In genomic region chr2:1745171-1746023, GRCh38 we compare ENCODE assay signal across 9 cellular contexts. TPM values are rescaled to one million over a fixed set of nuclear protein-coding genes. Genes with fewer than 3 reads are reported as not detected.
DNase-seq lines count a peak whose midpoint lies in the region; ATAC-seq, FAIRE-seq and TF ChIP-seq lines count a peak whose summit lies in the region.
"Had no signal": no experiment of that assay in that cellular context is flagged by ENCODE, and none has a peak within 500 bp of the region (broad histone marks: within the 10 kb centered on the region; RNA-seq: fewer than 3 reads in every experiment).

No MANE protein-coding gene starts in this region.

- POLR2A ChIA-PET in SK-N-SH (lab: Yijun Ruan, JAX) = interaction anchor here (0.8 kb wide), 1 partner anchor 15 kb away, joined by 3 read pairs; no protein-coding TSS in a partner anchor
- POLR2A ChIA-PET in CD8-positive, alpha-beta memory T cell (lab: Charles Lee) = no interaction called here

- in situ Hi-C loops in transverse colon (cut with MboI; ENCODE audit: low pct_ligation_motif_present in 1 of 4, low pct_unique_long_range_greater_than_20kb in 1 of 4, low sequenced_read_pairs in 3 of 4) = loop anchor here (10.0 to 25.0 kb wide), 4 partner anchors 69 to 158 kb away; no protein-coding TSS in a partner anchor

- TF ChIP-seq RAD21 in SK-N-SH (IDR thresholded peaks at IDR 0.05; ENCODE audit: low read length) = no peak

- peaks cover 27% of the 10 kb centered on the region for H3F3A ChIP-seq in SK-N-SH (replicated peaks; ENCODE audit: insufficient read depth)

- WGBS in SK-N-SH (ENCODE audit: low lambda C conversion rate) = 84% methylated on average over 22 of the region's 26 CpGs
- WGBS in mesenchymal stem cell = 88% methylated on average over 20 of the region's 26 CpGs
- 57 to 80% methylated on average over 1 to 23 of the region's 26 CpGs for WGBS in transverse colon (ENCODE audit: low coverage in 1 of 2), 2 donors

- peaks cover 19 to 41% of the 10 kb centered on the region in 2 donors for H3K27me3 Mint-ChIP-seq in CD8-positive, alpha-beta memory T cell

- H3K9ac ChIP-seq in SK-N-SH = peak overlapping the region; percentile 98
- H3K9ac ChIP-seq in mesenchymal stem cell (ENCODE audit: low read length) = peak overlapping the region; percentile 78

- no peak for TF ChIP-seq POLR2A in transverse colon (IDR thresholded peaks at IDR 0.05)

- no peak overlapping the region for H3K27ac Mint-ChIP-seq in CD8-positive, alpha-beta memory T cell

- H2BK120ac ChIP-seq in mesenchymal stem cell (ENCODE audit: low read depth, low read length) = peak overlapping the region; percentile 42

- TF ChIP-seq EP300 in SK-N-SH (IDR thresholded peaks at IDR 0.05; ENCODE audit: borderline replicate concordance in 1 of 2, low read depth in 1 of 2, low read length in 1 of 2) (no peak), transverse colon (IDR thresholded peaks at IDR 0.05; ENCODE audit: low read depth) (no peak)

- TF ChIP-seq CTCF in SK-N-SH (IDR thresholded peaks at IDR 0.05) = no peak
- no peak for TF ChIP-seq CTCF in transverse colon (IDR thresholded peaks at IDR 0.05)

- no peaks in the 10 kb centered on the region for H4K20me1 ChIP-seq in SK-N-SH (ENCODE audit: insufficient read depth)

- H3K79me1 ChIP-seq in mesenchymal stem cell (replicated peaks; ENCODE audit: low read length, poor library complexity, severe bottlenecking) = peaks cover 18% of the 10 kb centered on the region

- intact Hi-C loops in transverse colon (cut with DNase I; ENCODE audit: low total_unique reads) = no loop called here

- H3K27ac ChIP-seq in SK-N-SH (ENCODE audit: low read depth in 2 of 2, low read length in 1 of 2) = peak overlapping the region; percentile 95 to 98; a peak in 2 of 4 replicates
- H3K27ac ChIP-seq in mesenchymal stem cell (ENCODE audit: low read length, poor library complexity, severe bottlenecking) = peak overlapping the region; percentile 82
- H3K27ac ChIP-seq in transverse colon = peak overlapping the region; percentile 93 to 96 (median 93)
- no peak overlapping the region for H3K27ac ChIP-seq in CD8-positive, alpha-beta memory T cell (ENCODE audit: low read depth, low read length)

- peak overlapping the region; percentile 71 to 91 for H3K4me3 ChIP-seq in SK-N-SH (ENCODE audit: low read depth in 2 of 2, low read length in 1 of 2)
- peak overlapping the region; percentile 79 to 92 for H3K4me3 ChIP-seq in mesenchymal stem cell (ENCODE audit: insufficient read depth in 1 of 2, low read depth in 1 of 2, low read length in 2 of 2)
- H3K4me3 ChIP-seq in transverse colon = peak overlapping the region; percentile 37 to 80 (median 66)
- H3K4me3 ChIP-seq in CD8-positive, alpha-beta memory T cell (ENCODE audit: low read length) = no peak overlapping the region

- H3K4me3 Mint-ChIP-seq in CD8-positive, alpha-beta memory T cell = peak overlapping the region in 1 of 7 donors; percentile 34

- peak overlapping the region in 1 of 2 experiments; percentile 40 for H2BK12ac ChIP-seq in mesenchymal stem cell (ENCODE audit: low read length in 2 of 2)

- peaks cover 0 to 6% (median 0%) of the 10 kb centered on the region in 5 donors for H3K9me3 Mint-ChIP-seq in CD8-positive, alpha-beta memory T cell

- FAIRE-seq in RCC 7860 (lab: Jason Lieb, UNC) = no peak

- ATAC-seq in SK-N-SH treated with all-trans-retinoic acid at 6 μM for 48 hours = no peak

- no peak for DNase-seq in SK-N-SH
- DNase-seq in dermis blood vessel endothelial cell = peak; percentile 28
- DNase-seq in mesenchymal stem cell = no peak
- DNase-seq in transverse colon = no peak
- no peak for DNase-seq in NCI-H2029 (lab: John Stamatoyannopoulos, UW)
- DNase-seq in CD8-positive, alpha-beta memory T cell = no peak
- DNase-seq in RCC 7860 (ENCODE audit: low spot score) = no peak
- DNase-seq: 8988T had no signal

- peak overlapping the region in 1 of 2 experiments; percentile 38 for H3K4ac ChIP-seq in mesenchymal stem cell (ENCODE audit: low read depth in 1 of 2, low read length in 2 of 2)

- H3K36me3 ChIP-seq in SK-N-SH (replicated peaks in 1 of 2; ENCODE audit: control insufficient read depth in 1 of 2, insufficient read depth in 2 of 2, low read length in 1 of 2) (peaks cover 3 to 4% of the 10 kb centered on the region in 2 experiments), mesenchymal stem cell (ENCODE audit: control insufficient read depth in 1 of 2, insufficient read depth in 2 of 2, low read depth in 1 of 2, low read length in 2 of 2) (peaks cover 0 to 26% of the 10 kb centered on the region in 2 experiments), transverse colon (no peaks in the 10 kb centered on the region)
- no peaks in the 10 kb centered on the region for H3K36me3 ChIP-seq in CD8-positive, alpha-beta memory T cell (ENCODE audit: insufficient read depth, low read length)

- peaks cover 5 to 8% (median 8%) of the 10 kb centered on the region in 3 donors for H3K4me1 Mint-ChIP-seq in CD8-positive, alpha-beta memory T cell

- H4K91ac ChIP-seq in mesenchymal stem cell (ENCODE audit: low read length) = no peak overlapping the region

- H3K79me2 ChIP-seq in SK-N-SH (ENCODE audit: insufficient read depth) = peaks cover 38% of the 10 kb centered on the region

- H2BK15ac ChIP-seq in mesenchymal stem cell (ENCODE audit: low read depth, poor library complexity, severe bottlenecking) = no peak overlapping the region

- H2AFZ ChIP-seq in SK-N-SH (ENCODE audit: low read depth) = no peak overlapping the region
- no peak overlapping the region for H2AFZ ChIP-seq in mesenchymal stem cell (ENCODE audit: low read depth, low read length)

- peak overlapping the region in 1 of 2 experiments; percentile 89 for H3K14ac ChIP-seq in mesenchymal stem cell (ENCODE audit: low read length in 2 of 2)

- H3K27me3 ChIP-seq in SK-N-SH (ENCODE audit: insufficient read depth) (no peaks in the 10 kb centered on the region), mesenchymal stem cell (ENCODE audit: control insufficient read depth in 1 of 2, insufficient read depth in 1 of 2, low read length in 2 of 2) (peaks cover 0 to 38% of the 10 kb centered on the region in 2 experiments), transverse colon (peaks cover 31% of the 10 kb centered on the region)
- peaks cover 5% of the 10 kb centered on the region for H3K27me3 ChIP-seq in CD8-positive, alpha-beta memory T cell (ENCODE audit: insufficient read depth, low read length, poor library complexity, severe bottlenecking)

- H3K9me3 ChIP-seq in SK-N-SH (no peaks in the 10 kb centered on the region), mesenchymal stem cell (ENCODE audit: control insufficient read depth, low read length) (no peaks in the 10 kb centered on the region), transverse colon (no peaks in the 10 kb centered on the region)
- H3K9me3 ChIP-seq in CD8-positive, alpha-beta memory T cell (ENCODE audit: low read length) = no peaks in the 10 kb centered on the region

- H2AK5ac ChIP-seq in mesenchymal stem cell (ENCODE audit: low read length, severe bottlenecking) = peak overlapping the region; percentile 36

- CTCF ChIA-PET in SK-N-SH (lab: Yijun Ruan, JAX) = interaction anchor here (0.6 to 2.9 kb wide), 9 partner anchors 15 to 605 kb away, joined by 3 to 15 read pairs (median 3); no protein-coding TSS in a partner anchor
- CTCF ChIA-PET in CD8-positive, alpha-beta memory T cell (lab: Charles Lee) = no interaction called here

- no peaks in the 10 kb centered on the region for H3K36me3 Mint-ChIP-seq in CD8-positive, alpha-beta memory T cell

- H3K18ac ChIP-seq in mesenchymal stem cell (ENCODE audit: low read depth in 1 of 2, low read length in 2 of 2) = peak overlapping the region; percentile 15 to 46

- H3K4me1 ChIP-seq in SK-N-SH (ENCODE audit: control insufficient read depth in 1 of 2, insufficient read depth in 2 of 2, low read depth in 1 of 2, low read length in 1 of 2) = peaks cover 16 to 32% of the 10 kb centered on the region in 2 experiments; a peak in 3 of 4 replicates
- peaks cover 26% of the 10 kb centered on the region for H3K4me1 ChIP-seq in mesenchymal stem cell (ENCODE audit: control insufficient read depth, insufficient read depth, low read depth, low read length)
- H3K4me1 ChIP-seq in transverse colon = peaks cover 3 to 11% (median 6%) of the 10 kb centered on the region in 4 donors
- H3K4me1 ChIP-seq in CD8-positive, alpha-beta memory T cell (ENCODE audit: insufficient read depth, low read length) = no peaks in the 10 kb centered on the region

- H3K4me2 ChIP-seq in SK-N-SH = peak overlapping the region; percentile 89
- peak overlapping the region; percentile 71 for H3K4me2 ChIP-seq in mesenchymal stem cell (ENCODE audit: low read length, poor library complexity, severe bottlenecking)

- no peak overlapping the region for H4K8ac ChIP-seq in mesenchymal stem cell (ENCODE audit: low read length)

- no peak overlapping the region for H2BK5ac ChIP-seq in mesenchymal stem cell (ENCODE audit: low read depth, low read length, poor library complexity, severe bottlenecking)

- no peaks in the 10 kb centered on the region for H3K9me2 ChIP-seq in SK-N-SH

- no peak overlapping the region for H3K23ac ChIP-seq in mesenchymal stem cell (ENCODE audit: low read length in 2 of 2)

TF ChIP-seq in SK-N-SH, 30 proteins besides CTCF, POLR2A, EP300 and RAD21 (continues in another document):
- TF ChIP-seq FOXJ3 (CRISPR knock-in tag; IDR thresholded peaks at IDR 0.05) (no peak), NFIC (IDR thresholded peaks at IDR 0.05; ENCODE audit: borderline replicate concordance) (no peak)

TF ChIP-seq in SK-N-SH treated with all-trans-retinoic acid at 6 μM for 48 hours, 23 proteins besides CTCF, POLR2A, EP300 and RAD21 (continues in another document):
- TF ChIP-seq ZNF70 (CRISPR knock-in tag; IDR thresholded peaks at IDR 0.05) = no peak
- TF ChIP-seq CSDC2 (CRISPR knock-in tag; IDR thresholded peaks at IDR 0.05) = no peak

RNA-seq across cellular contexts. Expression of gene PXDN, which starts 1.1 kb away (rescaled TPM):
- 76.8 and 146 TPM in 2 replicates for polyA plus RNA-seq in SK-N-SH (2012; rRNA removed)
- polyA plus RNA-seq in SK-N-SH (2012; cell fraction: cytosol; rRNA removed) = 105 and 143 TPM in 2 replicates
- 193 and 256 TPM in 2 replicates for polyA plus RNA-seq in SK-N-SH (2012; cell fraction: nucleus; rRNA removed)
- 563 and 762 TPM in 2 replicates for total RNA-seq in dermis blood vessel endothelial cell
- polyA plus RNA-seq in mesenchymal stem cell (2013, experiment 1 of 2) = 621 TPM
- 614 TPM for polyA plus RNA-seq in mesenchymal stem cell (2013, experiment 2 of 2)
- total RNA-seq in transverse colon = 10 to 100 TPM in 3 of 4 donors, 1 to 10 TPM in 1; 9.0 to 46.2 (median 18.5) TPM
- under 1 TPM; 0.39 to 1.00 TPM for total RNA-seq in CD8-positive, alpha-beta memory T cell
- 3.3 TPM for polyA plus RNA-seq in CD8-positive, alpha-beta memory T cell

Comparison
In these comparisons a context has a peak if more than half of its experiments do, and no peak if none do; other contexts are left out.
1. RNA of gene PXDN, which starts 1.1 kb away (total RNA-seq): 563 to 762 TPM in dermis blood vessel endothelial cell; 9.0 to 46.2 TPM in transverse colon and 0.39 to 1.00 TPM in CD8-positive, alpha-beta memory T cell; every median in the first group is over 10 times any median in the second.